In the genomic region with DNA sequence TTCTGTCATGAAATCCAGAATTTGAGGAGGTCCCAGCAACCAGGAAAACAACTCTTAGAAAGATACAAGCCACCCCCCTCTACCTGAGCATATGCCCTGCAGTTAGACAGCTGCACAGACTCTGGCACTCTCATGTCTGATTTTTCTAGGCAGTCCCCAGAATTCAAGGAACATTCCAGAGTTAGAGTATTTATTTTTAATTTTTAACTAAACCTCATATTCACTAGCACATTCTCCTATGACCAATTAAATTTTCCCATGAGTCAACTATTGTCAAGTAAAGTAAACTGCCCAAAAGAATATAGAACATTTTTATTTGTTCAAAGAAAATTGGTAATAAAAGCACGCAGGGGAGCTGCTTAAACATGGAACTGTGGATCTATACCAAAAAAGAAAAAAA, we compare ENCODE assay signal across 23 cellular contexts.
"Had no signal": no experiment of that assay in that cellular context is flagged by ENCODE, and none has a peak within 500 bp of the region (broad histone marks: within the 10 kb centered on the region; RNA-seq: fewer than 3 reads in every experiment).

No MANE protein-coding gene starts in this region.

- H3K4me1 ChIP-seq: Peyer's patch had no signal

- H3K4me1 Mint-ChIP-seq: T-helper 17 cell had no signal

- ATAC-seq: activated CD8-positive, alpha-beta T cell treated with anti-CD3 and anti-CD28 coated beads, Interleukin-2, amount 10 ng/mL, durations not matched to agents 7 days and 5 days; T-helper 17 cell; WTC11 had no signal

- H3K27ac ChIP-seq: Peyer's patch, RWPE1 had no signal

- H3K9me3 ChIP-seq: MG63, Peyer's patch had no signal

- H3K27ac Mint-ChIP-seq: activated CD8-positive, alpha-beta T cell treated with anti-CD3 and anti-CD28 coated beads, Interleukin-2, amount 10 ng/mL, durations not matched to agents 7 days and 5 days; T-helper 17 cell; WTC11 had no signal

- H3K4me3 ChIP-seq: MG63, Peyer's patch had no signal

- DNase-seq: activated CD4-positive, alpha-beta T cell treated with anti-CD3 and anti-CD28 coated beads for 48 hours; activated CD4-positive, alpha-beta T cell treated with anti-CD3 and anti-CD28 coated beads, Interleukin-2, amount 50 U/mL, for 4 hours; activated CD4-positive, CD25-positive, alpha-beta regulatory T cell treated with anti-CD3 and anti-CD28 coated beads, Interleukin-2, amount 50 U/mL, for 72 hours; activated CD8-positive, alpha-beta memory T cell treated with anti-CD3 and anti-CD28 coated beads, Interleukin-2, amount 50 U/mL, for 48 hours; activated CD8-positive, alpha-beta T cell treated with anti-CD3 and anti-CD28 coated beads, Interleukin-2, amount 10 ng/mL, durations not matched to agents 7 days and 5 days; activated naive CD4-positive, alpha-beta T cell treated with anti-CD3 and anti-CD28 coated beads, Interleukin-2, amount 50 U/mL, for 16 hours; activated T-cell treated with anti-CD3 and anti-CD28 coated beads, Interleukin-2, amount 50 U/mL, for 1 hour; aorta; MG63; MV-4-11; NCI-H1092 treated with DMSO at 0.1 percent for 48 hours; NCI-H1417 treated with DMSO at 0.1 percent for 48 hours; NCI-H1694; NCI-H2029; NCI-H2107; NCI-H510A treated with DMSO at 0.1 percent for 48 hours; Peyer's patch; Right ventricle myocardium superior; T-helper 17 cell; T-helper 9 cell had no signal

- H3K27me3 ChIP-seq: MG63, Peyer's patch had no signal

- H3K4me3 Mint-ChIP-seq: activated CD8-positive, alpha-beta T cell treated with anti-CD3 and anti-CD28 coated beads, Interleukin-2, amount 10 ng/mL, durations not matched to agents 7 days and 5 days; T-helper 17 cell; WTC11 had no signal

- FAIRE-seq: bronchial epithelial cell had no signal

- H3K27me3 Mint-ChIP-seq: T-helper 17 cell had no signal

- H3K36me3 ChIP-seq: MG63, Peyer's patch had no signal
